ENCODE assay signal across 1 cellular context in genomic region chr1:3644273-3644672, GRCh38.
TF ChIP-seq lines count a peak whose summit lies in the region.

No MANE protein-coding gene starts in this region.

TF ChIP-seq in WTC11, 78 proteins besides CTCF, POLR2A, EP300 and RAD21 (continued from another document):
- TF ChIP-seq ARID4B (CRISPR knock-in tag; IDR thresholded peaks at IDR 0.05; ENCODE audit: borderline replicate concordance) (no peak), CBFB (CRISPR knock-in tag; IDR thresholded peaks at IDR 0.05; ENCODE audit: low read depth) (no peak), ZNF219 (CRISPR knock-in tag; IDR thresholded peaks at IDR 0.05; ENCODE audit: borderline replicate concordance) (no peak), FOXJ3 (CRISPR knock-in tag; IDR thresholded peaks at IDR 0.05; ENCODE audit: borderline replicate concordance) (no peak), IRF1 (CRISPR knock-in tag; IDR thresholded peaks at IDR 0.05) (no peak), HMGXB4 (CRISPR knock-in tag; IDR thresholded peaks at IDR 0.05) (no peak), ZBTB43 (CRISPR knock-in tag; IDR thresholded peaks at IDR 0.05) (no peak)
